In the genomic region with DNA sequence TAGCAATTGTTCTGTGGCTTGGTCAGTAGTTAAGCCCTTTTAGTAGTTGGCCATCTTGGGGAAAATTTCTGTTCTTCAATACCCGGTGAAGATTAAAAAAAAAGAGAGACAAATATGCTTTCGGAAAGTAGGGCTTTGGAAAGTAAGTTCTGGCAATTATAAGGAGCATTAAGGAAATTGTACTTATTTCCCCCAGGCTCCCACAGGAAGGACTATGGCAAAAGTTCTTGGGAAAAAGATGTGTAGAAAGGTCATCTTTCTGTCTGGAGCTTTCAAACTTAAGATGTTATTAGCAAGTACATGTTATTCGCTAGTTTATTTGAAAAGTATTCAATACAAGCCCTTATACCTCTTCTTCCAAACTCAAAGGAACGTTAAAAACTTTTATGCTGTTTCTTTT, we compare ENCODE assay signal across 7 cellular contexts.
"Had no signal": no experiment of that assay in that cellular context is flagged by ENCODE, and none has a peak within 500 bp of the region (broad histone marks: within the 10 kb centered on the region; RNA-seq: fewer than 3 reads in every experiment).

No MANE protein-coding gene starts in this region.

- H3K9me3 ChIP-seq: HAP-1 had no signal

- H3K4me3 Mint-ChIP-seq: HFFc6, IgD-negative memory B cell had no signal

- ATAC-seq: HCT116 had no signal

- DNase-seq: GOT3, H7, HFFc6, KBM-7 had no signal

- H3K27ac Mint-ChIP-seq: HFFc6, IgD-negative memory B cell had no signal

- H3K36me3 ChIP-seq: HAP-1 had no signal

- H3K9me3 Mint-ChIP-seq: HFFc6, IgD-negative memory B cell had no signal

- H3K4me3 ChIP-seq: HAP-1 had no signal

- H3K4me1 ChIP-seq: HAP-1 had no signal
